2 cellular contexts compared by ENCODE assay signal in genomic region chr17:80046709-80047108, GRCh38. TPM values are rescaled to one million over a fixed set of nuclear protein-coding genes. Genes with fewer than 3 reads are reported as not detected.
"Had no signal": no experiment of that assay in that cellular context is flagged by ENCODE, and none has a peak within 500 bp of the region (broad histone marks: within the 10 kb centered on the region; RNA-seq: fewer than 3 reads in every experiment).

No MANE protein-coding gene starts in this region.

RNA-seq across cellular contexts. Expression of gene CCDC40, which starts 10.3 kb away (rescaled TPM):
- polyA plus RNA-seq: immature natural killer cell; naive thymus-derived CD4-positive, alpha-beta T cell had no signal
